8 cellular contexts compared by ENCODE assay signal in the genomic region with DNA sequence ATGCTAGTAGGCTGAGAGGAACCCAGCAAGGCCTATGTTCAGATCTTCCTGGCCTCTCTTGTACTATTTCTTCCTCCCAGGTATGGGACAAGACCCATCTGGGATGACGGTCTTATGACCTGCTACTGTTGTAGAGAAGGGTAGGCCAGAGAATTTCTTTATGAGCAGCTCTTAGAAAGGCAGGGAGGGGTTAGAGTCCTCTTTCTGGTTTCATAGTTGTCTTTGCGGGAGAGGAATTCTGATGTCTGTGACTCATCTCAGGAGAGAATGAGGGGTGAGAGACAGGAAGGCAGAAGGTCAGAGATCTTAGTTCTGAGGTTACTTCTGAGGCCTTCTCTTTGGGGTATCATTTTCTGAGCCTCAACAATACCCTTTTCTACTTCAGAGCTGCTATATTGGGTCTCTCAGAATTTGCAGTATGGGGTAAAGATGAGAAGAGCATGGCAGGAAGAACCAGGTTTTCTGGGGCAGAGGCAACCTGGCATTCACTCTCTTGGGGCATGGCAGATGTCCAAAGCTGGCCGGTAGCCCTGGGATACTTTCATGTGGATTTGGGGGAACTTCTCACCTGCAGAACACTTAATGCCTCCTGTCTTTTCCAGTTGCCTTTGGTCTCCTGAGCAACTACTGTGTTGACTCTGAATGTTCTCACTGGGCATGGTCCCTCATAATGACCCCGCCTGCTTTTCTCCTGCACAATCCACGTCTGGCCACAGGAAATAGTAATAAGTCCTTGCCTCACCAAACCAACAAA.
DNase-seq lines count a peak whose midpoint lies in the region; ATAC-seq, FAIRE-seq and TF ChIP-seq lines count a peak whose summit lies in the region.

No MANE protein-coding gene starts in this region.

- intact Hi-C loops in endothelial cell of umbilical vein (cut with micrococcal nuclease), result no loop called here
- intact Hi-C loops in spleen (cut with DNase I; ENCODE audit: low total_unique reads), result no loop called here

- no peaks in the 10 kb centered on the region for H3K9me1 ChIP-seq in endothelial cell of umbilical vein (replicated peaks; ENCODE audit: control insufficient read depth, extremely low read depth, insufficient read depth, low read length)

- H3K36me3 ChIP-seq in endothelial cell of umbilical vein (ENCODE audit: control insufficient read depth in 2 of 2, extremely low read depth in 1 of 2, insufficient read depth in 2 of 2, low read length in 2 of 2) (no peaks in the 10 kb centered on the region), spleen (peaks cover 0 to 31% (median 0%) of the 10 kb centered on the region in 6 donors)

- peak; percentile 25 for FAIRE-seq in A204.1 (lab: Jason Lieb, UNC)
- FAIRE-seq in endothelial cell of umbilical vein (lab: Jason Lieb, UNC), result no peak

- H3K79me2 ChIP-seq in endothelial cell of umbilical vein (ENCODE audit: control insufficient read depth, insufficient read depth, low read length), result no peaks in the 10 kb centered on the region

- POLR2A ChIA-PET in endothelial cell of umbilical vein (lab: Charles Lee), result no interaction called here

- H3K4me1 ChIP-seq in endothelial cell of umbilical vein (ENCODE audit: control insufficient read depth, extremely low read depth, insufficient read depth, low read length) (peaks cover 14% of the 10 kb centered on the region), spleen (no peaks in the 10 kb centered on the region)

- ATAC-seq in GM19452 (IDR thresholded peaks at IDR 0.05; ENCODE audit: unreplicated experiment) (peak; percentile 93), HG03342 (IDR thresholded peaks at IDR 0.05; ENCODE audit: unreplicated experiment) (peak; percentile 88)

- H3K9me3 ChIP-seq in endothelial cell of umbilical vein (replicated peaks; ENCODE audit: control insufficient read depth, insufficient read depth, low read length) (no peaks in the 10 kb centered on the region), spleen (peaks cover 0 to 10% (median 2%) of the 10 kb centered on the region in 8 donors)

- H3K27ac ChIP-seq in endothelial cell of umbilical vein (ENCODE audit: insufficient read depth, low read depth, low read length) (peak overlapping the region; percentile 16), spleen (no peak overlapping the region)

- H3K9ac ChIP-seq in endothelial cell of umbilical vein (replicated peaks; ENCODE audit: extremely low read depth, insufficient read depth, low read length), result no peak overlapping the region

- no TSS peak for BruUV-seq in endothelial cell of umbilical vein (replicated peaks; lab: Mats Ljungman, UMichigan)

- H3K27me3 ChIP-seq in endothelial cell of umbilical vein (ENCODE audit: control insufficient read depth in 2 of 2, insufficient read depth in 2 of 2, low read length in 2 of 2), result no peaks in the 10 kb centered on the region
- H3K27me3 ChIP-seq in spleen (replicated peaks in 1 of 7), result no peaks in the 10 kb centered on the region

- DNase-seq in endothelial cell of umbilical vein (ENCODE audit: low read depth, low spot score) (peak; percentile 46), spleen (no peak), OCI-M1 (lab: John Stamatoyannopoulos, UW) (no peak), occipital lobe (lab: John Stamatoyannopoulos, UW) (no peak), medulla oblongata (ENCODE audit: extremely low spot score) (no peak)

- dilution Hi-C loops in endothelial cell of umbilical vein (cut with MboI; ENCODE audit: extremely low pct_ligation_motif_present, low sequenced_read_pairs), result no loop called here

- H3K4me3 ChIP-seq in endothelial cell of umbilical vein (replicated peaks in 1 of 3; ENCODE audit: insufficient read depth in 1 of 3, low read depth in 1 of 3, low read length in 3 of 3) (no peak overlapping the region), spleen (no peak overlapping the region)

- CTCF ChIA-PET in endothelial cell of umbilical vein (lab: Charles Lee), result no interaction called here

- no peak for TF ChIP-seq CTCF in endothelial cell of umbilical vein (IDR thresholded peaks at IDR 0.05; ENCODE audit: extremely low read depth in 1 of 2, insufficient read depth in 1 of 2, low read depth in 1 of 2, low read length in 2 of 2)
- no peak for TF ChIP-seq CTCF in spleen (IDR thresholded peaks at IDR 0.05 in 8 of 11, conservative IDR thresholded peaks at IDR 0.05 in 3 of 11)

- H3K4me2 ChIP-seq in endothelial cell of umbilical vein (ENCODE audit: insufficient read depth, low read length), result peak overlapping the region; percentile 10

- no peak for TF ChIP-seq POLR2A in endothelial cell of umbilical vein (IDR thresholded peaks at IDR 0.05; ENCODE audit: low read depth, low read length)
- TF ChIP-seq POLR2A in spleen (IDR thresholded peaks at IDR 0.05), result no peak

- WGBS in spleen, 5 donors, result 81 to 82% (median 81%) methylated on average over 5 of the region's 5 CpGs

- H4K20me1 ChIP-seq in endothelial cell of umbilical vein (replicated peaks; ENCODE audit: control insufficient read depth, extremely low read depth, insufficient read depth, low read length), result no peaks in the 10 kb centered on the region

- H2AFZ ChIP-seq in endothelial cell of umbilical vein (ENCODE audit: low read depth, low read length), result peak overlapping the region; percentile 15

TF ChIP-seq in endothelial cell of umbilical vein, 7 proteins besides CTCF, POLR2A, EP300 and RAD21:
- TF ChIP-seq EZH2 (IDR thresholded peaks at IDR 0.05; ENCODE audit: borderline replicate concordance, low read depth, low read length, severe bottlenecking) (no peak), GATA2 (IDR thresholded peaks at IDR 0.05; ENCODE audit: insufficient read depth, insufficient read length, low read depth, low read length) (no peak), FOS (IDR thresholded peaks at IDR 0.05; ENCODE audit: borderline replicate concordance, insufficient read depth, low read length) (peak; percentile 57), JUN (IDR thresholded peaks at IDR 0.05; ENCODE audit: borderline replicate concordance, insufficient read depth, insufficient read length, low read depth) (peak; percentile 27), POLR2AphosphoS5 (IDR thresholded peaks at IDR 0.05; ENCODE audit: insufficient read depth, low read depth, low read length) (no peak), MYC (IDR thresholded peaks at IDR 0.05; ENCODE audit: low read depth, low read length) (no peak)
- TF ChIP-seq, protein P1, sequence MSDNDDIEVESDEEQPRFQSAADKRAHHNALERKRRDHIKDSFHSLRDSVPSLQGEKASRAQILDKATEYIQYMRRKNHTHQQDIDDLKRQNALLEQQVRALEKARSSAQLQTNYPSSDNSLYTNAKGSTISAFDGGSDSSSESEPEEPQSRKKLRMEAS (IDR thresholded peaks at IDR 0.05; ENCODE audit: insufficient read depth, insufficient read length), result no peak
